28 cellular contexts compared by ENCODE assay signal in genomic region chr20:48139262-48140041, GRCh38.
A peak's percentile ranks its signal among the peaks of the same experiment; 100 is the strongest.
DNase-seq lines count a peak whose midpoint lies in the region; ATAC-seq and TF ChIP-seq lines count a peak whose summit lies in the region.
"Had no signal": no experiment of that assay in that cellular context is flagged by ENCODE, and none has a peak within 500 bp of the region (broad histone marks: within the 10 kb centered on the region; RNA-seq: fewer than 3 reads in every experiment).

No MANE protein-coding gene starts in this region.

- TF ChIP-seq CTCF in AG10803 (conservative IDR thresholded peaks at IDR 0.05; ENCODE audit: low read length) (no peak), brain (conservative IDR thresholded peaks at IDR 0.05) (no peak), lower leg skin (IDR thresholded peaks at IDR 0.05) (no peak), hepatocyte (IDR thresholded peaks at IDR 0.05; ENCODE audit: poor library complexity) (no peak)

- H3K27ac ChIP-seq in mesenchymal stem cell (ENCODE audit: low read length, poor library complexity, severe bottlenecking) (no peak overlapping the region), hepatocyte (no peak overlapping the region)
- H3K27ac ChIP-seq: adrenal gland, KMS-11, SK-N-MC, upper lobe of left lung, WERI-Rb-1 had no signal

- peaks cover 10% of the 10 kb centered on the region for H3K27me3 Mint-ChIP-seq in brain
- H3K27me3 Mint-ChIP-seq: activated CD4-positive, alpha-beta T cell treated with anti-CD3 and anti-CD28 coated beads, Interleukin-2, amount 10 ng/mL, durations not matched to agents 7 days and 5 days had no signal

- no peak overlapping the region for H2BK5ac ChIP-seq in mesenchymal stem cell (ENCODE audit: low read depth, low read length, poor library complexity, severe bottlenecking)

- H3K23ac ChIP-seq in mesenchymal stem cell (ENCODE audit: low read length in 2 of 2) = no peak overlapping the region

- TF ChIP-seq POLR2A in lower leg skin (IDR thresholded peaks at IDR 0.05) = no peak

- peaks cover 47% of the 10 kb centered on the region for H3K4me1 Mint-ChIP-seq in brain
- H3K4me1 Mint-ChIP-seq: activated CD4-positive, alpha-beta T cell treated with anti-CD3 and anti-CD28 coated beads, Interleukin-2, amount 10 ng/mL, durations not matched to agents 7 days and 5 days; naive thymus-derived CD8-positive, alpha-beta T cell had no signal

- no peak overlapping the region for H2BK15ac ChIP-seq in mesenchymal stem cell (ENCODE audit: low read depth, poor library complexity, severe bottlenecking)

- H3K14ac ChIP-seq in mesenchymal stem cell (ENCODE audit: low read length in 2 of 2) = no peak overlapping the region

- peaks cover 6% of the 10 kb centered on the region for H3K36me3 Mint-ChIP-seq in brain
- H3K36me3 Mint-ChIP-seq: naive thymus-derived CD8-positive, alpha-beta T cell had no signal

- H2BK12ac ChIP-seq in mesenchymal stem cell (ENCODE audit: low read length in 2 of 2) = no peak overlapping the region

- DNase-seq in AG10803 (ENCODE audit: low read depth) = peak; percentile 64
- DNase-seq in NCI-H226 = peak; percentile 35
- peak; percentile 74 for DNase-seq in mesenchymal stem cell
- DNase-seq in ecto neural progenitor cell (ENCODE audit: low spot score) = no peak
- DNase-seq in lower leg skin (ENCODE audit: low spot score in 2 of 2) = no peak
- no peak for DNase-seq in hepatocyte (ENCODE audit: low spot score)
- DNase-seq: activated CD4-positive, alpha-beta T cell treated with anti-CD3 and anti-CD28 coated beads, Interleukin-2, amount 10 ng/mL, durations not matched to agents 7 days and 5 days; activated naive CD4-positive, alpha-beta T cell treated with Interleukin-2 at 50 U/mL for 16 hours; activated T-cell treated with anti-CD3 and anti-CD28 coated beads, Interleukin-2, amount 50 U/mL, for 48 hours; adrenal gland; DND-41; head of caudate nucleus; left colon; midbrain; naive thymus-derived CD8-positive, alpha-beta T cell; NCI-H2171; NCI-H526; RPMI8226; stimulated activated CD4-positive, alpha-beta T cell treated with anti-CD3 and anti-CD28 coated beads, Interleukin-1b, Interleukin-23, amount 100 ng/mL, for 48 hours; upper lobe of left lung; WERI-Rb-1 had no signal

- H3K9me3 ChIP-seq in mesenchymal stem cell (ENCODE audit: control insufficient read depth, low read length) (peaks cover 25% of the 10 kb centered on the region), hepatocyte (ENCODE audit: low read depth) (no peaks in the 10 kb centered on the region)
- H3K9me3 ChIP-seq: adrenal gland had no signal

- 85% methylated on average over 6 of the region's 6 CpGs for WGBS in mesenchymal stem cell
- 77 to 80% methylated on average over 6 of the region's 6 CpGs for WGBS in lower leg skin, 2 donors
- 96% methylated on average over 6 of the region's 6 CpGs for WGBS in hepatocyte (ENCODE audit: low lambda C conversion rate, missing lambda C conversion rate)

- H3K9me2 ChIP-seq in hepatocyte (replicated peaks; ENCODE audit: insufficient read depth) = no peaks in the 10 kb centered on the region

- no peak overlapping the region for H2BK120ac ChIP-seq in mesenchymal stem cell (ENCODE audit: low read depth, low read length)

- no peak for ATAC-seq in GM21723 (IDR thresholded peaks at IDR 0.05; ENCODE audit: unreplicated experiment)
- ATAC-seq: left colon; naive thymus-derived CD8-positive, alpha-beta T cell had no signal

- H3K27me3 ChIP-seq in mesenchymal stem cell (ENCODE audit: control insufficient read depth in 1 of 2, insufficient read depth in 1 of 2, low read length in 2 of 2) (peaks cover 10 to 58% of the 10 kb centered on the region in 2 experiments), hepatocyte (no peaks in the 10 kb centered on the region)
- H3K27me3 ChIP-seq: adrenal gland; BLaER1 treated with 17β-estradiol and CSF1 and Interleukin-3, amounts not matched to agents 10 nM and 100 nM; upper lobe of left lung had no signal

- H3K9me3 Mint-ChIP-seq in brain = peaks cover 8 to 18% (median 11%) of the 10 kb centered on the region in 5 experiments
- H3K9me3 Mint-ChIP-seq: activated CD4-positive, alpha-beta T cell treated with anti-CD3 and anti-CD28 coated beads, Interleukin-2, amount 10 ng/mL, durations not matched to agents 7 days and 5 days; T-helper 2 cell treated with Interferon-gamma antibody and Interleukin-4, amounts not matched to agents 5 μg/mL and 100 μg/mL, for 36 hours had no signal

- no peak overlapping the region for H3K9ac ChIP-seq in mesenchymal stem cell (ENCODE audit: low read length)
- H3K9ac ChIP-seq: BLaER1 treated with 17β-estradiol and CSF1 and Interleukin-3, amounts not matched to agents 10 nM and 100 nM; KMS-11 had no signal

- no peak overlapping the region for H2AK5ac ChIP-seq in mesenchymal stem cell (ENCODE audit: low read length, severe bottlenecking)

- peak overlapping the region in 3 of 5 experiments; percentile 36 to 47 (median 38) for H3K27ac Mint-ChIP-seq in brain
- H3K27ac Mint-ChIP-seq: activated CD4-positive, alpha-beta T cell treated with anti-CD3 and anti-CD28 coated beads, Interleukin-2, amount 10 ng/mL, durations not matched to agents 7 days and 5 days; naive thymus-derived CD8-positive, alpha-beta T cell; T-helper 2 cell treated with Interferon-gamma antibody and Interleukin-4, amounts not matched to agents 5 μg/mL and 100 μg/mL, for 36 hours had no signal

- H2AFZ ChIP-seq in mesenchymal stem cell (ENCODE audit: low read depth, low read length) (no peak overlapping the region), hepatocyte (no peak overlapping the region)

- H3K4ac ChIP-seq in mesenchymal stem cell (ENCODE audit: low read depth in 1 of 2, low read length in 2 of 2) = no peak overlapping the region

- H3K4me1 ChIP-seq in mesenchymal stem cell (ENCODE audit: control insufficient read depth, insufficient read depth, low read depth, low read length) (no peaks in the 10 kb centered on the region), hepatocyte (ENCODE audit: insufficient read depth) (no peaks in the 10 kb centered on the region)
- H3K4me1 ChIP-seq: adrenal gland had no signal

- H3K79me1 ChIP-seq in mesenchymal stem cell (replicated peaks; ENCODE audit: low read length, poor library complexity, severe bottlenecking) = no peaks in the 10 kb centered on the region

- H3K4me2 ChIP-seq in mesenchymal stem cell (ENCODE audit: low read length, poor library complexity, severe bottlenecking) = no peak overlapping the region
- H3K4me2 ChIP-seq in hepatocyte = no peak overlapping the region
- H3K4me2 ChIP-seq: KMS-11 had no signal

- no peak overlapping the region for H3K18ac ChIP-seq in mesenchymal stem cell (ENCODE audit: low read depth in 1 of 2, low read length in 2 of 2)

- H3K4me3 ChIP-seq in AG10803 (ENCODE audit: low read length) = no peak overlapping the region
- no peak overlapping the region for H3K4me3 ChIP-seq in mesenchymal stem cell (ENCODE audit: insufficient read depth in 1 of 2, low read depth in 1 of 2, low read length in 2 of 2)
- no peak overlapping the region for H3K4me3 ChIP-seq in lower leg skin (ENCODE audit: low read depth, poor library complexity, severe bottlenecking)
- no peak overlapping the region for H3K4me3 ChIP-seq in hepatocyte
- H3K4me3 ChIP-seq: adrenal gland; BLaER1 treated with 17β-estradiol and CSF1 and Interleukin-3, amounts not matched to agents 10 nM and 100 nM; SK-N-MC; skin epidermis; upper lobe of left lung had no signal

- no peaks in the 10 kb centered on the region for H4K20me1 ChIP-seq in hepatocyte (ENCODE audit: insufficient read depth, poor library complexity, severe bottlenecking)
- H4K20me1 ChIP-seq: BLaER1 treated with 17β-estradiol and CSF1 and Interleukin-3, amounts not matched to agents 10 nM and 100 nM had no signal

- H4K8ac ChIP-seq in mesenchymal stem cell (ENCODE audit: low read length) = no peak overlapping the region

- H3K79me2 ChIP-seq in hepatocyte = no peaks in the 10 kb centered on the region

- H4K91ac ChIP-seq in mesenchymal stem cell (ENCODE audit: low read length) = no peak overlapping the region

- peak overlapping the region in 1 of 5 experiments; percentile 36 for H3K4me3 Mint-ChIP-seq in brain
- H3K4me3 Mint-ChIP-seq: activated CD4-positive, alpha-beta T cell treated with anti-CD3 and anti-CD28 coated beads, Interleukin-2, amount 10 ng/mL, durations not matched to agents 7 days and 5 days; naive thymus-derived CD8-positive, alpha-beta T cell; T-helper 2 cell treated with Interferon-gamma antibody and Interleukin-4, amounts not matched to agents 5 μg/mL and 100 μg/mL, for 36 hours had no signal

- H3K36me3 ChIP-seq in mesenchymal stem cell (ENCODE audit: control insufficient read depth in 1 of 2, insufficient read depth in 2 of 2, low read depth in 1 of 2, low read length in 2 of 2) (no peaks in the 10 kb centered on the region), hepatocyte (replicated peaks; ENCODE audit: insufficient read depth, low read depth) (no peaks in the 10 kb centered on the region)
- H3K36me3 ChIP-seq: adrenal gland; BLaER1 treated with 17β-estradiol and CSF1 and Interleukin-3, amounts not matched to agents 10 nM and 100 nM; upper lobe of left lung; WERI-Rb-1 had no signal

- intact Hi-C loops in lower leg skin (cut with DNase I; ENCODE audit: low total_unique reads) = no loop called here

Comparison
In these comparisons a context has a peak if more than half of its experiments do, and no peak if none do; other contexts are left out.
1. DNase-seq: peak in AG10803 (single experiment), NCI-H226 (single experiment) and mesenchymal stem cell (single experiment); none in ecto neural progenitor cell (single experiment), lower leg skin (0 of 2) and hepatocyte (single experiment).